ENCODE assay signal across 9 cellular contexts in genomic region chr22:39313258-39314001, GRCh38. TPM values are rescaled to one million over a fixed set of nuclear protein-coding genes. Genes with fewer than 3 reads are reported as not detected.
DNase-seq lines count a peak whose midpoint lies in the region; ATAC-seq and TF ChIP-seq lines count a peak whose summit lies in the region.
"Had no signal": no experiment of that assay in that cellular context is flagged by ENCODE, and none has a peak within 500 bp of the region (broad histone marks: within the 10 kb centered on the region; RNA-seq: fewer than 3 reads in every experiment).

No MANE protein-coding gene starts in this region.

- H3K4me3 ChIP-seq in A673 (ENCODE audit: low read depth, low read length, poor library complexity, severe bottlenecking) (no peak overlapping the region), right cardiac atrium (ENCODE audit: low read length) (no peak overlapping the region)
- H3K4me3 ChIP-seq: Peyer's patch had no signal

- POLR2A ChIA-PET in A673 (lab: Charles Lee; ENCODE audit: low non-redundant PET) (interaction anchor here (0.6 kb wide), 1 partner anchor 340 kb away, joined by 5 read pairs; no protein-coding TSS in a partner anchor), activated B cell treated with CpG ODN at 0.5 μM for 24 hours (lab: Charles Lee) (interaction anchor here (0.7 to 1.0 kb wide), 2 partner anchors 15 to 189 kb away, joined by 3 to 5 read pairs; partner anchors contain the start of gene MIEF1), HEK293T (lab: Yijun Ruan, JAX) (interaction anchor here (1.1 to 7.7 kb wide), 6 partner anchors 11 to 138 kb away, joined by 3 to 142 read pairs (median 7); partner anchors contain the start of gene SYNGR1), T-cell (lab: Charles Lee) (no interaction called here)

- in situ Hi-C loops in G401 (cut with HindIII; ENCODE audit: low sequenced_read_pairs), result no loop called here

- peak overlapping the region; percentile 43 for H3K27ac ChIP-seq in A673 (ENCODE audit: low read depth, low read length, poor library complexity, severe bottlenecking)
- H3K27ac ChIP-seq in right cardiac atrium (ENCODE audit: low read length), result peak overlapping the region; percentile 63
- no peak overlapping the region for H3K27ac ChIP-seq in foreskin keratinocyte
- H3K27ac ChIP-seq: Peyer's patch had no signal

- H3K27me3 ChIP-seq in A673 (replicated peaks; ENCODE audit: insufficient read depth, low read depth, low read length, poor library complexity) (no peaks in the 10 kb centered on the region), right cardiac atrium (ENCODE audit: control insufficient read depth, insufficient read depth) (no peaks in the 10 kb centered on the region), foreskin keratinocyte (no peaks in the 10 kb centered on the region)
- H3K27me3 ChIP-seq: Peyer's patch had no signal

- H3K27me3 Mint-ChIP-seq in activated B cell treated with CpG ODN at 0.5 μM for 24 hours, result no peaks in the 10 kb centered on the region
- H3K27me3 Mint-ChIP-seq in T-cell, result no peaks in the 10 kb centered on the region

- H3K36me3 ChIP-seq in A673 (ENCODE audit: insufficient read depth, low read length, poor library complexity, severe bottlenecking), result peaks cover 70% of the 10 kb centered on the region

- CTCF ChIA-PET in A673 (lab: Charles Lee), result no interaction called here
- CTCF ChIA-PET in activated B cell treated with CpG ODN at 0.5 μM for 24 hours (lab: Charles Lee), result interaction anchor here (0.8 to 4.7 kb wide), 3 partner anchors 10 to 444 kb away, joined by 3 to 75 read pairs (median 11); no protein-coding TSS in a partner anchor
- CTCF ChIA-PET in HEK293T (lab: Yijun Ruan, JAX), result interaction anchor here (0.8 to 1.2 kb wide), 2 partner anchors 18 to 178 kb away, joined by 3 read pairs; no protein-coding TSS in a partner anchor
- CTCF ChIA-PET in T-cell (lab: Charles Lee), result interaction anchor here in 1 of 2 donors (0.5 kb wide), 1 partner anchor 305 kb away, joined by 3 read pairs; no protein-coding TSS in a partner anchor

- H3K4me1 Mint-ChIP-seq in activated B cell treated with CpG ODN at 0.5 μM for 24 hours (peaks cover 47% of the 10 kb centered on the region), T-cell (peaks cover 38 to 76% (median 61%) of the 10 kb centered on the region in 3 donors)

- H3K4me1 ChIP-seq in A673 (ENCODE audit: insufficient read depth, low read length, poor library complexity, severe bottlenecking), result peaks cover 42% of the 10 kb centered on the region
- H3K4me1 ChIP-seq in right cardiac atrium (ENCODE audit: control insufficient read depth, insufficient read depth, low read length), result peaks cover 16% of the 10 kb centered on the region
- peaks cover 16% of the 10 kb centered on the region for H3K4me1 ChIP-seq in foreskin keratinocyte

- 58% methylated on average over 20 of the region's 20 CpGs for WGBS in right cardiac atrium

- TF ChIP-seq CTCF in A673 (conservative IDR thresholded peaks at IDR 0.05; ENCODE audit: low read depth, low read length) (no peak), activated B cell treated with CpG ODN at 0.5 μM for 24 hours (IDR thresholded peaks at IDR 0.05) (no peak), foreskin keratinocyte (conservative IDR thresholded peaks at IDR 0.05) (no peak)

- peak overlapping the region; percentile 30 for H3K27ac Mint-ChIP-seq in activated B cell treated with CpG ODN at 0.5 μM for 24 hours
- H3K27ac Mint-ChIP-seq in T-cell, result no peak overlapping the region

- DNase-seq in A673 (ENCODE audit: low spot score), result no peak
- peak; percentile 35 for DNase-seq in G401 (ENCODE audit: low spot score)
- DNase-seq in activated B cell treated with CpG ODN at 0.5 μM for 24 hours, result no peak
- peak in 2 of 3 donors; percentile 67 to 74 for DNase-seq in right cardiac atrium
- DNase-seq in HEK293T (ENCODE audit: extremely low spot score), result no peak
- no peak for DNase-seq in foreskin keratinocyte
- no peak for DNase-seq in T-cell

- no peaks in the 10 kb centered on the region for H3K9me3 ChIP-seq in A673 (ENCODE audit: low read depth, low read length, poor library complexity, severe bottlenecking)
- H3K9me3 ChIP-seq in right cardiac atrium (ENCODE audit: control insufficient read depth, low read length), result no peaks in the 10 kb centered on the region
- H3K9me3 ChIP-seq: Peyer's patch had no signal

- H3K4me3 Mint-ChIP-seq in activated B cell treated with CpG ODN at 0.5 μM for 24 hours (no peak overlapping the region), T-cell (no peak overlapping the region)

- no peaks in the 10 kb centered on the region for H3K9me3 Mint-ChIP-seq in activated B cell treated with CpG ODN at 0.5 μM for 24 hours
- no peaks in the 10 kb centered on the region for H3K9me3 Mint-ChIP-seq in T-cell

- intact Hi-C loops in A673 (cut with micrococcal nuclease; ENCODE audit: unreplicated experiment) (loop anchor here (10.0 kb wide), 1 partner anchor 309 kb away; no protein-coding TSS in a partner anchor), activated B cell treated with CpG ODN at 0.5 μM for 24 hours (cut with micrococcal nuclease) (no loop called here), right cardiac atrium (cut with DNase I) (loop anchor here in 3 of 4 donors (2.0 to 10.0 kb wide), 5 partner anchors 69 to 449 kb away; partner anchors contain the start of gene PDGFB (in 3 of the 3))

- peaks cover 74% of the 10 kb centered on the region for H3K36me3 Mint-ChIP-seq in activated B cell treated with CpG ODN at 0.5 μM for 24 hours (ENCODE audit: low read depth)
- H3K36me3 Mint-ChIP-seq in T-cell, result peaks cover 60% of the 10 kb centered on the region

- ATAC-seq in activated B cell treated with CpG ODN at 0.5 μM for 24 hours (ENCODE audit: low read depth) (no peak), right cardiac atrium (no peak), HG03439 (IDR thresholded peaks at IDR 0.05; ENCODE audit: unreplicated experiment) (no peak), foreskin keratinocyte (no peak), T-cell (replicated peaks in 1 of 4) (no peak)

- BruUV-seq in A673 (replicated peaks; lab: Mats Ljungman, UMichigan), result no TSS peak

TF ChIP-seq in HEK293T, 16 proteins besides CTCF, POLR2A, EP300 and RAD21:
- TF ChIP-seq FOXM1 (IDR thresholded peaks at IDR 0.05; ENCODE audit: borderline replicate concordance) (no peak), ZNF384 (IDR thresholded peaks at IDR 0.05) (no peak)

RNA-seq across cellular contexts. Expression of gene RPL3, which starts 6.0 kb away (rescaled TPM):
- total RNA-seq in A673 (2021) (1,117 and 1,141 TPM in 2 replicates), activated B cell treated with CpG ODN at 0.5 μM for 24 hours (3,087 and 3,439 TPM in 2 replicates), right cardiac atrium (1,000 to 10,000 TPM in 2 of 4 donors, 100 to 1,000 TPM in 2; 948 to 1,416 (median 984) TPM), foreskin keratinocyte (1,748 and 1,956 TPM in 2 replicates), T-cell (1,000 to 10,000 TPM; 3,304 to 3,660 (median 3,479) TPM)
- total RNA-seq in G401 (2014; rRNA removed; shearing (Covaris generic)), result 6,349 and 7,167 TPM in 2 replicates
- polyA plus RNA-seq in right cardiac atrium (1,325 TPM), foreskin keratinocyte (2,461 and 2,465 TPM in 2 replicates)

RNA-seq across cellular contexts. Expression of gene SYNGR1, which starts 36.4 kb away (rescaled TPM):
- total RNA-seq in A673 (2021), result 31.7 and 36.7 TPM in 2 replicates
- 48.0 and 67.0 TPM in 2 replicates for total RNA-seq in G401 (2014; rRNA removed; shearing (Covaris generic))
- total RNA-seq in activated B cell treated with CpG ODN at 0.5 μM for 24 hours, result 10.0 and 11.4 TPM in 2 replicates
- 10 to 100 TPM; 66.4 to 82.0 (median 70.5) TPM for total RNA-seq in right cardiac atrium
- 101 TPM for polyA plus RNA-seq in right cardiac atrium
- total RNA-seq in foreskin keratinocyte, result 1.1 and 2.1 TPM in 2 replicates
- polyA plus RNA-seq in foreskin keratinocyte, result 3.6 and 5.4 TPM in 2 replicates
- 1 to 10 TPM; 1.1 to 4.3 (median 2.7) TPM for total RNA-seq in T-cell

Comparison
In these comparisons a context has a peak if more than half of its experiments do, and no peak if none do; other contexts are left out.
1. DNase-seq: peak in G401 (single experiment) and right cardiac atrium (2 of 3); none in A673 (single experiment), activated B cell treated with CpG ODN at 0.5 μM for 24 hours (single experiment), HEK293T (single experiment), foreskin keratinocyte (0 of 2) and T-cell (0 of 34).
2. POLR2A ChIA-PET loops: an anchor here in A673 (0.6 kb wide), activated B cell treated with CpG ODN at 0.5 μM for 24 hours (0.7 to 1.0 kb wide) and HEK293T (1.1 to 7.7 kb wide); none called in T-cell.